In the genomic region with DNA sequence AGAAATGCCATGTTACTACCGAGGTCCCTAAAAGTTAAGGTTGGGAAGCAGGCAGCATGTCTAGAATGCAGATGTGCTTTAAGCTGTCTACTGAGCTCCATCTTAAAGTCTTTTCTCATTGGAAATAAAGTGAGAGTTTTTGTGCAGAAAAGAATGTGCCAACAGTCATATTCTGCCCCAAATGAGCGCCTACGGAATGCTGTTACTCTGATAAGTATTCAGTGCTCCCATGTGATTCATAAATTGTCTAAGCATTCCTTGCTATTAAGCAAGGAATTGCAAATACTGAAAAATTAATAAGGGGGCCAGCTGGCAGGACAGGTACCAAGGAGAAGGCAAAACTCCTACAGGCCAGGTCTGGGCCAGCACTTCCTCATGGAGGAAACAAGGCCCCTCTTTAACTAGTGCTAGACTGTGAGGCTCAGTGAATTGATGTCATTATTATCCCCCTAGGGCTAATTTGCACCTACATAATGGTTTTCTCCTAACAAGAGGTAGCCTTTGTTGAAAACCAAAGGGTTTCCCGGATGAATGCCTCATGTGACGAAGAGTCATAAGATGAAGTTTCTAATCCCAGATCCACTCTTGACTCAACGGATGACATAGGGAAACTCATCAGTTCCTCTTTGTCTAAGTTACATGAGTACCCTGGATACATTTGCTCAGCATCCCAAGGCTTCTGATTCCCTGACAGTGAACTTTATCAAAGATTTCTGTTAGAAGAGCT, we compare ENCODE assay signal across 12 cellular contexts. TPM values are rescaled to one million over a fixed set of nuclear protein-coding genes. Genes with fewer than 3 reads are reported as not detected.
DNase-seq lines count a peak whose midpoint lies in the region; ATAC-seq, FAIRE-seq and TF ChIP-seq lines count a peak whose summit lies in the region.
"Had no signal": no experiment of that assay in that cellular context is flagged by ENCODE, and none has a peak within 500 bp of the region (broad histone marks: within the 10 kb centered on the region; RNA-seq: fewer than 3 reads in every experiment).

No MANE protein-coding gene starts in this region.

- TF ChIP-seq RAD21 in liver (IDR thresholded peaks at IDR 0.05) = no peak
- no peak for TF ChIP-seq RAD21 in HepG2 (CRISPR knock-in tag; IDR thresholded peaks at IDR 0.05)

- CTCF ChIA-PET in HepG2 (lab: Yijun Ruan, JAX; ENCODE audit: low intra/inter-chr PET ratio, low total read pairs) = no interaction called here

- no peaks in the 10 kb centered on the region for H3K79me2 ChIP-seq in HepG2 (ENCODE audit: insufficient read depth, low read length)

- no TSS peak for BruUV-seq in HepG2 (replicated peaks; lab: Mats Ljungman, UMichigan)

- in situ Hi-C loops in HepG2 (cut with HindIII; ENCODE audit: extremely low pct_ligation_motif_present, low pct_unique_long_range_greater_than_20kb) = no loop called here

- POLR2A ChIA-PET in HepG2 (lab: Yijun Ruan, JAX) = no interaction called here

- TF ChIP-seq POLR2A in HepG2 (IDR thresholded peaks at IDR 0.05; ENCODE audit: insufficient read depth in 1 of 2, low read depth in 2 of 2, low read length in 2 of 2) = no peak

- no peak overlapping the region for H3K4me3 ChIP-seq in liver (ENCODE audit: low read depth in 1 of 3, low read length in 3 of 3)
- H3K4me3 ChIP-seq in HepG2 (replicated peaks in 1 of 3; ENCODE audit: insufficient read depth in 1 of 3, low read depth in 2 of 3, low read length in 3 of 3) = no peak overlapping the region
- no peak overlapping the region for H3K4me3 ChIP-seq in epithelial cell of proximal tubule (ENCODE audit: low read depth, low read length)
- H3K4me3 ChIP-seq in muscle layer of duodenum (ENCODE audit: low read depth in 1 of 2, low read length in 2 of 2) = no peak overlapping the region

- no peaks in the 10 kb centered on the region for H4K20me1 ChIP-seq in HepG2 (ENCODE audit: insufficient read depth, low read length)

- no peak overlapping the region for H2AFZ ChIP-seq in HepG2 (ENCODE audit: low read length)

- intact Hi-C loops in HepG2 (cut with micrococcal nuclease; ENCODE audit: unreplicated experiment) = loop anchor here (5.0 kb wide), 1 partner anchor 1371 kb away; no protein-coding TSS in a partner anchor

- WGBS in liver = 90% methylated on average over 6 of the region's 6 CpGs
- 88% methylated on average over 6 of the region's 6 CpGs for WGBS in HepG2 (ENCODE audit: low lambda C conversion rate)

- no peak overlapping the region for H3K4me2 ChIP-seq in HepG2 (ENCODE audit: low read depth, low read length)

- no peak for TF ChIP-seq EP300 in HepG2 (IDR thresholded peaks at IDR 0.05; ENCODE audit: low read depth in 2 of 2, low read length in 2 of 2)
- TF ChIP-seq EP300 in HepG2 (CRISPR knock-in tag; IDR thresholded peaks at IDR 0.05; ENCODE audit: borderline replicate concordance) = no peak

- TF ChIP-seq CTCF in liver (IDR thresholded peaks at IDR 0.05; ENCODE audit: low read depth, low read length, missing input control) (no peak), HepG2 (CRISPR knock-in tag; IDR thresholded peaks at IDR 0.05) (no peak), epithelial cell of proximal tubule (conservative IDR thresholded peaks at IDR 0.05; ENCODE audit: low read depth, low read length) (no peak)

- H3K27ac ChIP-seq in liver (ENCODE audit: low read depth in 1 of 2, low read length in 2 of 2) = peak overlapping the region; percentile 8 to 43
- no peak overlapping the region for H3K27ac ChIP-seq in HepG2 (ENCODE audit: extremely low read length, insufficient read depth, low read length)
- H3K27ac ChIP-seq in muscle layer of duodenum (ENCODE audit: low read length) = peak overlapping the region; percentile 87

- no peaks in the 10 kb centered on the region for H3K27me3 ChIP-seq in liver (ENCODE audit: control insufficient read depth in 4 of 4, insufficient read depth in 4 of 4, low read length in 3 of 4)
- no peaks in the 10 kb centered on the region for H3K27me3 ChIP-seq in HepG2 (ENCODE audit: control insufficient read depth in 1 of 2, insufficient read depth in 2 of 2, low read length in 2 of 2)
- no peaks in the 10 kb centered on the region for H3K27me3 ChIP-seq in muscle layer of duodenum (ENCODE audit: low read depth, low read length)

- H3K4me1 ChIP-seq in liver (ENCODE audit: control insufficient read depth in 4 of 4, insufficient read depth in 4 of 4, low read length in 3 of 4) (peaks cover 0 to 3% (median 0%) of the 10 kb centered on the region in 4 donors), HepG2 (ENCODE audit: insufficient read depth, low read length) (peaks cover 45% of the 10 kb centered on the region), muscle layer of duodenum (ENCODE audit: control insufficient read depth in 1 of 2, insufficient read depth in 2 of 2, low read length in 2 of 2) (peaks cover 38 to 80% of the 10 kb centered on the region in 2 donors)

- no peak overlapping the region for H3K9ac ChIP-seq in liver (ENCODE audit: low read depth in 1 of 2, low read length in 2 of 2)
- no peak overlapping the region for H3K9ac ChIP-seq in HepG2 (ENCODE audit: insufficient read depth, low read depth, low read length)

- FAIRE-seq in HepG2 (lab: Jason Lieb, UNC) = no peak

- DNase-seq in HepG2 (ENCODE audit: low spot score) (no peak), epithelial cell of proximal tubule (ENCODE audit: low read depth) (peak; percentile 69), cerebellar nuclear complex (lab: John Stamatoyannopoulos, UW) (no peak)
- no peak for DNase-seq in stimulated activated CD4-positive, alpha-beta T cell treated with anti-CD3 and anti-CD28 coated beads, Interleukin-4, amount 100 ng/mL, for 24 hours
- DNase-seq: activated CD4-positive, alpha-beta T cell treated with anti-CD3 and anti-CD28 coated beads for 48 hours; activated naive CD8-positive, alpha-beta T cell treated with anti-CD3 and anti-CD28 coated beads, Interleukin-2, amount 10 ng/mL, durations not matched to agents 7 days and 5 days; NCI-H187 treated with DMSO at 0.1 percent for 48 hours had no signal

- H3K9me3 ChIP-seq in liver (ENCODE audit: control insufficient read depth in 4 of 4, low read length in 3 of 4) = no peaks in the 10 kb centered on the region
- no peaks in the 10 kb centered on the region for H3K9me3 ChIP-seq in HepG2 (ENCODE audit: low read length)
- H3K9me3 ChIP-seq in muscle layer of duodenum (ENCODE audit: control insufficient read depth in 1 of 2, low read length in 2 of 2) = no peaks in the 10 kb centered on the region

- H3K36me3 ChIP-seq in liver (ENCODE audit: control insufficient read depth in 4 of 4, insufficient read depth in 3 of 4, low read depth in 1 of 4, low read length in 3 of 4) = no peaks in the 10 kb centered on the region
- H3K36me3 ChIP-seq in HepG2 (replicated peaks in 1 of 2; ENCODE audit: control insufficient read depth in 1 of 2, insufficient read depth in 2 of 2, low read length in 2 of 2) = no peaks in the 10 kb centered on the region
- H3K36me3 ChIP-seq in muscle layer of duodenum (ENCODE audit: control insufficient read depth in 1 of 2, insufficient read depth in 2 of 2, low read length in 2 of 2) = peaks cover 0 to 6% of the 10 kb centered on the region in 2 donors

- ATAC-seq in HepG2 (no peak), GM19035 (IDR thresholded peaks at IDR 0.05; ENCODE audit: unreplicated experiment) (no peak), GM19397 (IDR thresholded peaks at IDR 0.05; ENCODE audit: unreplicated experiment) (no peak)
- ATAC-seq: Panc1 had no signal

TF ChIP-seq in HepG2, 621 proteins besides CTCF, POLR2A, EP300 and RAD21:
- TF ChIP-seq, protein P1, sequence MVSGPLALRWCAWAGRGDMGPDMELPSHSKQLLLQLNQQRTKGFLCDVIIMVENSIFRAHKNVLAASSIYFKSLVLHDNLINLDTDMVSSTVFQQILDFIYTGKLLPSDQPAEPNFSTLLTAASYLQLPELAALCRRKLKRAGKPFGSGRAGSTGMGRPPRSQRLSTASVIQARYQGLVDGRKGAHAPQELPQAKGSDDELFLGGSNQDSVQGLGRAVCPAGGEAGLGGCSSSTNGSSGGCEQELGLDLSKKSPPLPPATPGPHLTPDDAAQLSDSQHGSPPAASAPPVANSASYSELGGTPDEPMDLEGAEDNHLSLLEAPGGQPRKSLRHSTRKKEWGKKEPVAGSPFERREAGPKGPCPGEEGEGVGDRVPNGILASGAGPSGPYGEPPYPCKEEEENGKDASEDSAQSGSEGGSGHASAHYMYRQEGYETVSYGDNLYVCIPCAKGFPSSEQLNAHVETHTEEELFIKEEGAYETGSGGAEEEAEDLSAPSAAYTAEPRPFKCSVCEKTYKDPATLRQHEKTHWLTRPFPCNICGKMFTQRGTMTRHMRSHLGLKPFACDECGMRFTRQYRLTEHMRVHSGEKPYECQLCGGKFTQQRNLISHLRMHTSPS (CRISPR knock-in tag; IDR thresholded peaks at IDR 0.05; ENCODE audit: low read depth) = no peak
TF ChIP-seq in HepG2: peak in this region for 0.

RNA-seq across cellular contexts. Expression of gene NRP2, which starts 16.4 kb away (rescaled TPM):
- 10 to 100 TPM; 15.5 to 17.7 TPM for total RNA-seq in liver
- 1 to 10 TPM; 3.8 to 8.8 TPM for polyA plus RNA-seq in liver
- total RNA-seq in HepG2 (2016; rRNA removed; fragmentation: Illumina TruSeq; extraction: Trizol) = 0.60 and 1.4 TPM in 2 replicates
- under 0.01 and 0.20 TPM in 2 replicates for total RNA-seq in HepG2 (2016; cell fraction: cytosol; rRNA removed; fragmentation: Illumina TruSeq; extraction: Trizol; ENCODE audit: low read depth)
- total RNA-seq in HepG2 (2016; cell fraction: insoluble cytoplasmic fraction; rRNA removed; fragmentation: Illumina TruSeq; extraction: Trizol) = 0.79 and 0.93 TPM in 2 replicates
- total RNA-seq in HepG2 (2016; cell fraction: membrane; rRNA removed; fragmentation: Illumina TruSeq; extraction: Trizol) = 0.22 and 0.41 TPM in 2 replicates
- total RNA-seq in HepG2 (2016; cell fraction: nucleus; rRNA removed; fragmentation: Illumina TruSeq; extraction: Trizol) = 1.4 and 2.4 TPM in 2 replicates
- polyA plus RNA-seq in HepG2 (2011; rRNA removed) = 0.65 and 1.4 TPM in 2 replicates
- 0.32 and 0.37 TPM in 2 replicates for polyA plus RNA-seq in HepG2 (2011; cell fraction: cytosol; rRNA removed)
- polyA plus RNA-seq in HepG2 (2011; cell fraction: nucleus; rRNA removed) = 0.51 and 0.66 TPM in 2 replicates
- 0.54 and 3.3 TPM in 2 replicates for polyA plus RNA-seq in HepG2 (2012)
- polyA plus RNA-seq in HepG2 (2016; cell fraction: cytosol; fragmentation: Illumina TruSeq; extraction: Trizol; ENCODE audit: low read depth) = 0.12 and 0.16 TPM in 2 replicates
- polyA plus RNA-seq in HepG2 (2016; cell fraction: insoluble cytoplasmic fraction; fragmentation: Illumina TruSeq; extraction: Trizol; ENCODE audit: low read depth) = 0.26 and 0.34 TPM in 2 replicates
- 0.09 and 0.37 TPM in 2 replicates for polyA plus RNA-seq in HepG2 (2016; cell fraction: membrane; fragmentation: Illumina TruSeq; extraction: Trizol; ENCODE audit: low read depth)
- polyA plus RNA-seq in HepG2 (2016; cell fraction: nucleus; fragmentation: Illumina TruSeq; extraction: Trizol; ENCODE audit: insufficient read depth, low read depth) = 1.9 and 2.1 TPM in 2 replicates
- polyA minus RNA-seq in HepG2 (2011; rRNA and poly(A)+ RNA removed; ENCODE audit: low replicate concordance) = 1.3 and 6.5 TPM in 2 replicates
- 0.49 and 0.88 TPM in 2 replicates for polyA minus RNA-seq in HepG2 (2011; cell fraction: cytosol; rRNA and poly(A)+ RNA removed)
- polyA minus RNA-seq in HepG2 (2011; cell fraction: nucleus; rRNA and poly(A)+ RNA removed) = 1.4 and 1.7 TPM in 2 replicates
- total RNA-seq in epithelial cell of proximal tubule = 30.4 and 36.5 TPM in 2 replicates
